8 cellular contexts compared by ENCODE assay signal in the genomic region with DNA sequence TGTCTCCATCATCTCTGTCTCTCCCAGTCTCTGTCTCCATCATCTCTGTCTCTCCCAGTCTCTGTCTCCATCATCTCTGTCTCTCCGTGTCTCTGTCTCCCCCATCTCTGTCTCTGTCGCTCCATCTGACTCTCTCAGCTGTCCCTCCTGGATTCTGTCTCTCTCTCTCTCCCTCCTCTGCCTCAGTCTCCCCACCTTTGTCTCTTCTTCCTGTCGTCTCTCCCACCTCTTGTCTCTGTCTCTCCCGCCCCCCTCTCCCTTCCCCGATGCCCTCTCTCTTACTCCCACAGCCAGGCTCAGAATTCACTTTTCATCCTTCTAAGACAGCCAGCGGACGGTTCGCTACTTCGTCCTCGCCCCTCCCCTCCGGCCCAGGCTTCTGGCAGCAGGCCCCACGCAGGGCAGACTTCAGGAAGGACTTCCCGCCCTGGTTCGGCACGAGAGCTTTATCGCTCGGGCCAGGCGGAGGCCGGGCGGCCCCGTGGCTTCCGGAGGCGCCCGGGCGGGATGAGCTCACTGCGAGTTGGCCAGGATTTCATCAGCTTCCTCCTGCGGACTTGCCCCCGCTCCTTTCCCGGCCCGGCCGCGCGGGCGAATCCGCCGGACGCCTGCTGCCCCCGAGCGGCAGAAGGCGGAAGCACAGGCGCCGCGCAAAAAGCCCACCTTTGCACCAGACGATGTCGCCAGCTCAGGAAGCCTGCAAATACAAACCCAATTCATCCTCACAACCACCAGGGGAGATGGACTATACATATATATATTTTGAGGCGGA. TPM values are rescaled to one million over a fixed set of nuclear protein-coding genes. Genes with fewer than 3 reads are reported as not detected.
DNase-seq lines count a peak whose midpoint lies in the region; ATAC-seq and TF ChIP-seq lines count a peak whose summit lies in the region.

No MANE protein-coding gene starts in this region.

- RAD21 ChIA-PET in HCT116 (lab: Charles Lee; ENCODE audit: low non-redundant PET in 1 of 2, low total read pairs in 2 of 2, uncharacterized antibody in 2 of 2, unreplicated experiment in 2 of 2), result interaction anchor here (0.6 to 1.4 kb wide), 11 partner anchors 11 to 231 kb away, joined by 3 to 14 read pairs (median 3); a partner anchor contains a TSS

- TSS peak; percentile 48 for BruUV-seq in HCT116 (replicated peaks; lab: Mats Ljungman, UMichigan)

- ATAC-seq in HCT116, result peak; percentile 80

- DNase-seq in GM04503 (ENCODE audit: low read depth), result peak; percentile 81
- DNase-seq in HCT116 (ENCODE audit: low read depth, low spot score), result peak; percentile 85
- peak; percentile 66 for DNase-seq in NCI-H1105 treated with DMSO at 0.1 percent for 48 hours (lab: John Stamatoyannopoulos, UW)
- peak; percentile 99 for DNase-seq in SW480 (ENCODE audit: low spot score)
- DNase-seq in adipocyte (ENCODE audit: low read depth), result peak; percentile 99
- DNase-seq in left ventricle myocardium inferior, result peak; percentile 92
- peak; percentile 79 for DNase-seq in prostate gland (ENCODE audit: low spot score)

- TF ChIP-seq POLR2A in HCT116 (IDR thresholded peaks at IDR 0.05; ENCODE audit: borderline replicate concordance, extremely low read depth, insufficient read depth, insufficient read length) (no peak), prostate gland (IDR thresholded peaks at IDR 0.05) (peak; percentile 24)

- TF ChIP-seq RAD21 in HCT116 (IDR thresholded peaks at IDR 0.05; ENCODE audit: low read depth), result peak; percentile 99

- H4K20me1 ChIP-seq in HCT116 (ENCODE audit: insufficient read depth), result no peaks in the 10 kb centered on the region

- H3K27ac ChIP-seq in HCT116 (ENCODE audit: low read depth, low read length) (peak overlapping the region; percentile 90), left ventricle myocardium inferior (replicated peaks) (peak overlapping the region; percentile 70), prostate gland (peak overlapping the region; percentile 38 to 43), urinary bladder (ENCODE audit: low read depth) (peak overlapping the region; percentile 28)

- intact Hi-C loops in HCT116 (cut with micrococcal nuclease), result loop anchor here (1.0 kb wide), 3 partner anchors 34 to 165 kb away; no protein-coding TSS in a partner anchor
- intact Hi-C loops in left ventricle myocardium inferior (cut with micrococcal nuclease), result no loop called here
- intact Hi-C loops in prostate gland (cut with DNase I), result loop anchor here (1.0 kb wide), 1 partner anchor 95 kb away; no protein-coding TSS in a partner anchor

- peak overlapping the region; percentile 72 for H3K4me2 ChIP-seq in HCT116 (ENCODE audit: low read length)

- H3K36me3 ChIP-seq in HCT116 (ENCODE audit: control insufficient read depth in 1 of 2, insufficient read depth in 2 of 2, low read length in 2 of 2), result no peaks in the 10 kb centered on the region
- no peaks in the 10 kb centered on the region for H3K36me3 ChIP-seq in adipocyte (ENCODE audit: control insufficient read depth, insufficient read depth, low read length, severe bottlenecking)
- no peaks in the 10 kb centered on the region for H3K36me3 ChIP-seq in left ventricle myocardium inferior
- H3K36me3 ChIP-seq in prostate gland, result no peaks in the 10 kb centered on the region
- H3K36me3 ChIP-seq in urinary bladder (ENCODE audit: insufficient read depth), result no peaks in the 10 kb centered on the region

- H3K79me2 ChIP-seq in HCT116 (ENCODE audit: insufficient read depth, low read length), result no peaks in the 10 kb centered on the region

- H3K27me3 ChIP-seq in HCT116 (ENCODE audit: insufficient read depth, low read length) (no peaks in the 10 kb centered on the region), adipocyte (replicated peaks; ENCODE audit: control insufficient read depth, insufficient read depth, low read length) (no peaks in the 10 kb centered on the region), left ventricle myocardium inferior (ENCODE audit: low read depth) (peaks cover 22% of the 10 kb centered on the region), prostate gland (replicated peaks; ENCODE audit: insufficient read depth) (no peaks in the 10 kb centered on the region)

- CTCF ChIA-PET in HCT116 (lab: Charles Lee), result interaction anchor here (0.6 to 5.7 kb wide), 21 partner anchors 10 to 232 kb away, joined by 3 to 103 read pairs (median 4); a partner anchor contains a TSS

- POLR2A ChIA-PET in HCT116 (lab: Charles Lee), result interaction anchor here (0.7 to 2.9 kb wide), 21 partner anchors 8 to 231 kb away, joined by 3 to 34 read pairs (median 4); a partner anchor contains a TSS

- TF ChIP-seq CTCF in HCT116 (IDR thresholded peaks at IDR 0.05 in 2 of 3, conservative IDR thresholded peaks at IDR 0.05 in 1 of 3; ENCODE audit: borderline replicate concordance in 1 of 3, insufficient read depth in 1 of 3, low read depth in 2 of 3, low read length in 2 of 3), result peak; percentile 87 to 97 (median 97)
- TF ChIP-seq CTCF in left ventricle myocardium inferior (IDR thresholded peaks at IDR 0.05; ENCODE audit: borderline replicate concordance), result peak; percentile 98
- TF ChIP-seq CTCF in prostate gland (IDR thresholded peaks at IDR 0.05), result peak; percentile 94 to 99 (median 98)

- H3K4me3 ChIP-seq in HCT116 (replicated peaks in 1 of 2; ENCODE audit: low read depth in 1 of 2, low read length in 2 of 2), result peak overlapping the region; percentile 52 to 56
- peak overlapping the region; percentile 84 for H3K4me3 ChIP-seq in adipocyte (ENCODE audit: low read length)
- H3K4me3 ChIP-seq in left ventricle myocardium inferior, result peak overlapping the region; percentile 58
- H3K4me3 ChIP-seq in prostate gland, result peak overlapping the region; percentile 2 to 17
- H3K4me3 ChIP-seq in urinary bladder (ENCODE audit: low read depth, low read length), result no peak overlapping the region

- peak overlapping the region; percentile 63 for H3K9ac ChIP-seq in HCT116 (ENCODE audit: low read length)
- peak overlapping the region; percentile 91 for H3K9ac ChIP-seq in adipocyte (ENCODE audit: low read length)

- H3K4me1 ChIP-seq in HCT116 (ENCODE audit: control insufficient read depth in 1 of 2, insufficient read depth in 2 of 2, low read length in 2 of 2) (peaks cover 32 to 50% of the 10 kb centered on the region in 2 experiments), adipocyte (ENCODE audit: control insufficient read depth, insufficient read depth, low read length) (peaks cover 8% of the 10 kb centered on the region), left ventricle myocardium inferior (peaks cover 58% of the 10 kb centered on the region), prostate gland (replicated peaks) (no peaks in the 10 kb centered on the region), urinary bladder (ENCODE audit: insufficient read depth) (no peaks in the 10 kb centered on the region)

- no peak overlapping the region for H2AFZ ChIP-seq in HCT116 (ENCODE audit: low read depth, low read length, poor library complexity, severe bottlenecking)

- no peaks in the 10 kb centered on the region for H3K9me2 ChIP-seq in HCT116 (ENCODE audit: insufficient read depth)

- no peaks in the 10 kb centered on the region for H3K9me3 ChIP-seq in HCT116 (ENCODE audit: control insufficient read depth in 1 of 2, insufficient read depth in 1 of 2, low read depth in 1 of 2, low read length in 2 of 2)
- H3K9me3 ChIP-seq in adipocyte (ENCODE audit: control insufficient read depth, low read length), result no peaks in the 10 kb centered on the region
- H3K9me3 ChIP-seq in left ventricle myocardium inferior (replicated peaks), result no peaks in the 10 kb centered on the region
- no peaks in the 10 kb centered on the region for H3K9me3 ChIP-seq in prostate gland

- WGBS in prostate gland, result 1% methylated on average over 46 of the region's 46 CpGs
- WGBS in urinary bladder, result 3% methylated on average over 46 of the region's 46 CpGs

TF ChIP-seq in HCT116, 20 proteins besides CTCF, POLR2A, EP300 and RAD21:
- no peak for TF ChIP-seq FOSL1 (IDR thresholded peaks at IDR 0.05; ENCODE audit: low read depth)
- TF ChIP-seq EZH2 (IDR thresholded peaks at IDR 0.05), result no peak
- no peak for TF ChIP-seq SIN3A (IDR thresholded peaks at IDR 0.05; ENCODE audit: low read depth)
- TF ChIP-seq YY1 (IDR thresholded peaks at IDR 0.05; ENCODE audit: extremely low read depth, insufficient replicate concordance, low read depth, low read length), result peak; percentile 38
- 0 out of 2 replicates have a peak, but pooled peaks have one; percentile 45 for TF ChIP-seq EGR1 (IDR thresholded peaks at IDR 0.05; ENCODE audit: low read depth)
- TF ChIP-seq ELF1 (IDR thresholded peaks at IDR 0.05; ENCODE audit: borderline replicate concordance, low read depth), result no peak
- no peak for TF ChIP-seq EZH2phosphoT487 (IDR thresholded peaks at IDR 0.05; ENCODE audit: borderline replicate concordance)
- peak; percentile 92; the same call in 1 of the 2 replicates for TF ChIP-seq CEBPB (IDR thresholded peaks at IDR 0.05; ENCODE audit: low read depth)
- TF ChIP-seq, protein P1, sequence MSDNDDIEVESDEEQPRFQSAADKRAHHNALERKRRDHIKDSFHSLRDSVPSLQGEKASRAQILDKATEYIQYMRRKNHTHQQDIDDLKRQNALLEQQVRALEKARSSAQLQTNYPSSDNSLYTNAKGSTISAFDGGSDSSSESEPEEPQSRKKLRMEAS (IDR thresholded peaks at IDR 0.05), result peak; percentile 92
- TF ChIP-seq TCF7L2 (IDR thresholded peaks at IDR 0.05; ENCODE audit: borderline replicate concordance, extremely low read depth, insufficient read depth, insufficient read length), result peak; percentile 64
- TF ChIP-seq POLR2AphosphoS5 (IDR thresholded peaks at IDR 0.05; ENCODE audit: low read depth, low read length), result peak; percentile 52; the same call in 1 of the 2 replicates
- peak; percentile 81 for TF ChIP-seq SP1 (IDR thresholded peaks at IDR 0.05; ENCODE audit: low read depth)
- TF ChIP-seq CBX3 (IDR thresholded peaks at IDR 0.05; ENCODE audit: low read depth), result peak; percentile 77; the same call in 1 of the 2 replicates

RNA-seq across cellular contexts. Expression of a gene that starts 12.4 kb away (rescaled TPM):
- total RNA-seq in HCT116 (2021; ENCODE audit: unreplicated experiment) (40.6 TPM), left ventricle myocardium inferior (21.6 TPM), prostate gland (10 to 100 TPM; 27.9 to 48.7 TPM), urinary bladder (8.0 TPM)
- polyA plus RNA-seq in HCT116 (2012), result 27.1 and 33.4 TPM in 2 replicates
- 36.6 TPM for polyA plus RNA-seq in urinary bladder

RNA-seq across cellular contexts. Expression of a gene that starts 13.0 kb away (rescaled TPM):
- total RNA-seq in HCT116 (2021; ENCODE audit: unreplicated experiment), result 45.0 TPM
- polyA plus RNA-seq in HCT116 (2012), result 25.7 and 27.3 TPM in 2 replicates
- 3.9 TPM for total RNA-seq in left ventricle myocardium inferior
- total RNA-seq in prostate gland, result 10 to 100 TPM; 11.1 to 12.8 TPM
- 1.3 TPM for total RNA-seq in urinary bladder
- polyA plus RNA-seq in urinary bladder, result 6.7 TPM

RNA-seq across cellular contexts. Expression of a gene that starts 30.7 kb away (rescaled TPM):
- 22.9 TPM for total RNA-seq in HCT116 (2021; ENCODE audit: unreplicated experiment)
- polyA plus RNA-seq in HCT116 (2012), result 13.6 and 15.4 TPM in 2 replicates
- 12.2 TPM for total RNA-seq in left ventricle myocardium inferior
- total RNA-seq in prostate gland, result 10 to 100 TPM; 11.4 to 30.2 TPM
- total RNA-seq in urinary bladder, result 2.8 TPM
- polyA plus RNA-seq in urinary bladder, result 32.0 TPM

Comparison
In these comparisons a context has a peak if more than half of its experiments do, and no peak if none do; other contexts are left out.
1. H3K27ac ChIP-seq: peak in every context shown above with its lines; median percentile 90 in HCT116; 70 in left ventricle myocardium inferior; 40 in prostate gland; 28 in urinary bladder.